In genomic region chr2:42117923-42118758, GRCh38 we compare ENCODE assay signal across 2 cellular contexts.
A peak's percentile ranks its signal among the peaks of the same experiment; 100 is the strongest.
TF ChIP-seq lines count a peak whose summit lies in the region.

No MANE protein-coding gene starts in this region.

TF ChIP-seq in GM23338, 12 proteins besides CTCF, POLR2A, EP300 and RAD21 (continued from another document):
- TF ChIP-seq, protein P1, sequence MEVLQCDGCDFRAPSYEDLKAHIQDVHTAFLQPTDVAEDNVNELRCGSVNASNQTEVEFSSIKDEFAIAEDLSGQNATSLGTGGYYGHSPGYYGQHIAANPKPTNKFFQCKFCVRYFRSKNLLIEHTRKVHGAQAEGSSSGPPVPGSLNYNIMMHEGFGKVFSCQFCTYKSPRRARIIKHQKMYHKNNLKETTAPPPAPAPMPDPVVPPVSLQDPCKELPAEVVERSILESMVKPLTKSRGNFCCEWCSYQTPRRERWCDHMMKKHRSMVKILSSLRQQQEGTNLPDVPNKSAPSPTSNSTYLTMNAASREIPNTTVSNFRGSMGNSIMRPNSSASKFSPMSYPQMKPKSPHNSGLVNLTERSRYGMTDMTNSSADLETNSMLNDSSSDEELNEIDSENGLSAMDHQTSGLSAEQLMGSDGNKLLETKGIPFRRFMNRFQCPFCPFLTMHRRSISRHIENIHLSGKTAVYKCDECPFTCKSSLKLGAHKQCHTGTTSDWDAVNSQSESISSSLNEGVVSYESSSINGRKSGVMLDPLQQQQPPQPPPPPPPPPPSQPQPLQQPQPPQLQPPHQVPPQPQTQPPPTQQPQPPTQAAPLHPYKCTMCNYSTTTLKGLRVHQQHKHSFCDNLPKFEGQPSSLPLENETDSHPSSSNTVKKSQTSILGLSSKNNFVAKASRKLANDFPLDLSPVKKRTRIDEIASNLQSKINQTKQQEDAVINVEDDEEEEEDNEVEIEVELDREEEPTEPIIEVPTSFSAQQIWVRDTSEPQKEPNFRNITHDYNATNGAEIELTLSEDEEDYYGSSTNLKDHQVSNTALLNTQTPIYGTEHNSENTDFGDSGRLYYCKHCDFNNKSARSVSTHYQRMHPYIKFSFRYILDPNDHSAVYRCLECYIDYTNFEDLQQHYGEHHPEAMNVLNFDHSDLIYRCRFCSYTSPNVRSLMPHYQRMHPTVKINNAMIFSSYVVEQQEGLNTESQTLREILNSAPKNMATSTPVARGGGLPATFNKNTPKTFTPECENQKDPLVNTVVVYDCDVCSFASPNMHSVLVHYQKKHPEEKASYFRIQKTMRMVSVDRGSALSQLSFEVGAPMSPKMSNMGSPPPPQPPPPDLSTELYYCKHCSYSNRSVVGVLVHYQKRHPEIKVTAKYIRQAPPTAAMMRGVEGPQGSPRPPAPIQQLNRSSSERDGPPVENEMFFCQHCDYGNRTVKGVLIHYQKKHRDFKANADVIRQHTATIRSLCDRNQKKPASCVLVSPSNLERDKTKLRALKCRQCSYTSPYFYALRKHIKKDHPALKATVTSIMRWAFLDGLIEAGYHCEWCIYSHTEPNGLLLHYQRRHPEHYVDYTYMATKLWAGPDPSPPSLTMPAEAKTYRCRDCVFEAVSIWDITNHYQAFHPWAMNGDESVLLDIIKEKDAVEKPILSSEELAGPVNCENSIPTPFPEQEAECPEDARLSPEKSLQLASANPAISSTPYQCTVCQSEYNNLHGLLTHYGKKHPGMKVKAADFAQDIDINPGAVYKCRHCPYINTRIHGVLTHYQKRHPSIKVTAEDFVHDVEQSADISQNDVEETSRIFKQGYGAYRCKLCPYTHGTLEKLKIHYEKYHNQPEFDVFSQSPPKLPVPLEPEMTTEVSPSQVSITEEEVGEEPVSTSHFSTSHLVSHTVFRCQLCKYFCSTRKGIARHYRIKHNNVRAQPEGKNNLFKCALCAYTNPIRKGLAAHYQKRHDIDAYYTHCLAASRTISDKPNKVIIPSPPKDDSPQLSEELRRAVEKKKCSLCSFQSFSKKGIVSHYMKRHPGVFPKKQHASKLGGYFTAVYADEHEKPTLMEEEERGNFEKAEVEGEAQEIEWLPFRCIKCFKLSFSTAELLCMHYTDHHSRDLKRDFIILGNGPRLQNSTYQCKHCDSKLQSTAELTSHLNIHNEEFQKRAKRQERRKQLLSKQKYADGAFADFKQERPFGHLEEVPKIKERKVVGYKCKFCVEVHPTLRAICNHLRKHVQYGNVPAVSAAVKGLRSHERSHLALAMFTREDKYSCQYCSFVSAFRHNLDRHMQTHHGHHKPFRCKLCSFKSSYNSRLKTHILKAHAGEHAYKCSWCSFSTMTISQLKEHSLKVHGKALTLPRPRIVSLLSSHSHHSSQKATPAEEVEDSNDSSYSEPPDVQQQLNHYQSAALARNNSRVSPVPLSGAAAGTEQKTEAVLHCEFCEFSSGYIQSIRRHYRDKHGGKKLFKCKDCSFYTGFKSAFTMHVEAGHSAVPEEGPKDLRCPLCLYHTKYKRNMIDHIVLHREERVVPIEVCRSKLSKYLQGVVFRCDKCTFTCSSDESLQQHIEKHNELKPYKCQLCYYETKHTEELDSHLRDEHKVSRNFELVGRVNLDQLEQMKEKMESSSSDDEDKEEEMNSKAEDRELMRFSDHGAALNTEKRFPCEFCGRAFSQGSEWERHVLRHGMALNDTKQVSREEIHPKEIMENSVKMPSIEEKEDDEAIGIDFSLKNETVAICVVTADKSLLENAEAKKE (CRISPR knock-in tag; IDR thresholded peaks at IDR 0.05) = no peak
- TF ChIP-seq POLR2AphosphoS5 (IDR thresholded peaks at IDR 0.05; ENCODE audit: low read depth) (no peak), EZH2 (IDR thresholded peaks at IDR 0.05; ENCODE audit: low read depth, unreplicated experiment) (no peak), ZNF331 (CRISPR knock-in tag; IDR thresholded peaks at IDR 0.05; ENCODE audit: low read depth) (no peak), EZH2phosphoT487 (IDR thresholded peaks at IDR 0.05; ENCODE audit: unreplicated experiment) (no peak), CREB1 (CRISPR knock-in tag; IDR thresholded peaks at IDR 0.05; ENCODE audit: low read depth) (no peak), ZNF114 (CRISPR knock-in tag; IDR thresholded peaks at IDR 0.05) (no peak), NANOG (IDR thresholded peaks at IDR 0.05; ENCODE audit: borderline replicate concordance) (no peak)

TF ChIP-seq in K562, 482 proteins besides CTCF, POLR2A, EP300 and RAD21 (continued from another document and continues in another):
- TF ChIP-seq MGA (IDR thresholded peaks at IDR 0.05) (no peak), KLF10 (CRISPR knock-in tag; IDR thresholded peaks at IDR 0.05) (no peak), BACH1 (tag; IDR thresholded peaks at IDR 0.05) (no peak), MEIS2 (IDR thresholded peaks at IDR 0.05; ENCODE audit: partially characterized antibody) (peak; percentile 97), ETS2 (tag; IDR thresholded peaks at IDR 0.05; ENCODE audit: borderline replicate concordance, poor library complexity, severe bottlenecking) (no peak), CEBPB (tag; IDR thresholded peaks at IDR 0.05) (peak; percentile 40), HMBOX1 (IDR thresholded peaks at IDR 0.05) (peak; percentile 81; the same call in 1 of the 2 replicates), PKNOX1 (IDR thresholded peaks at IDR 0.05) (peak; percentile 86), ZSCAN32 (CRISPR knock-in tag; IDR thresholded peaks at IDR 0.05) (peak; percentile 62; the same call in 1 of the 2 replicates), ARHGAP35 (IDR thresholded peaks at IDR 0.05; ENCODE audit: partially characterized antibody) (no peak)
- TF ChIP-seq, protein P2, sequence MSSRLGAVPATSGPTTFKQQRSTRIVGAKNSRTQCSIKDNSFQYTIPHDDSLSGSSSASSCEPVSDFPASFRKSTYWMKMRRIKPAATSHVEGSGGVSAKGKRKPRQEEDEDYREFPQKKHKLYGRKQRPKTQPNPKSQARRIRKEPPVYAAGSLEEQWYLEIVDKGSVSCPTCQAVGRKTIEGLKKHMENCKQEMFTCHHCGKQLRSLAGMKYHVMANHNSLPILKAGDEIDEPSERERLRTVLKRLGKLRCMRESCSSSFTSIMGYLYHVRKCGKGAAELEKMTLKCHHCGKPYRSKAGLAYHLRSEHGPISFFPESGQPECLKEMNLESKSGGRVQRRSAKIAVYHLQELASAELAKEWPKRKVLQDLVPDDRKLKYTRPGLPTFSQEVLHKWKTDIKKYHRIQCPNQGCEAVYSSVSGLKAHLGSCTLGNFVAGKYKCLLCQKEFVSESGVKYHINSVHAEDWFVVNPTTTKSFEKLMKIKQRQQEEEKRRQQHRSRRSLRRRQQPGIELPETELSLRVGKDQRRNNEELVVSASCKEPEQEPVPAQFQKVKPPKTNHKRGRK (tag; IDR thresholded peaks at IDR 0.05) = no peak
- TF ChIP-seq, protein P3, sequence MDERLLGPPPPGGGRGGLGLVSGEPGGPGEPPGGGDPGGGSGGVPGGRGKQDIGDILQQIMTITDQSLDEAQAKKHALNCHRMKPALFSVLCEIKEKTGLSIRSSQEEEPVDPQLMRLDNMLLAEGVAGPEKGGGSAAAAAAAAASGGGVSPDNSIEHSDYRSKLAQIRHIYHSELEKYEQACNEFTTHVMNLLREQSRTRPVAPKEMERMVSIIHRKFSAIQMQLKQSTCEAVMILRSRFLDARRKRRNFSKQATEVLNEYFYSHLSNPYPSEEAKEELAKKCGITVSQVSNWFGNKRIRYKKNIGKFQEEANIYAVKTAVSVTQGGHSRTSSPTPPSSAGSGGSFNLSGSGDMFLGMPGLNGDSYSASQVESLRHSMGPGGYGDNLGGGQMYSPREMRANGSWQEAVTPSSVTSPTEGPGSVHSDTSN (CRISPR knock-in tag; IDR thresholded peaks at IDR 0.05; ENCODE audit: low read depth) = peak; percentile 27; the same call in 1 of the 2 replicates
- TF ChIP-seq, protein P3 (tag; conservative IDR thresholded peaks at IDR 0.05; ENCODE audit: low read depth) = peak; percentile 96
- TF ChIP-seq, protein P4, sequence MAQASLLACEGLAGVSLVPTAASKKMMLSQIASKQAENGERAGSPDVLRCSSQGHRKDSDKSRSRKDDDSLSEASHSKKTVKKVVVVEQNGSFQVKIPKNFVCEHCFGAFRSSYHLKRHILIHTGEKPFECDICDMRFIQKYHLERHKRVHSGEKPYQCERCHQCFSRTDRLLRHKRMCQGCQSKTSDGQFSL (CRISPR knock-in tag; IDR thresholded peaks at IDR 0.05) = no peak
- TF ChIP-seq, protein P4 (tag; IDR thresholded peaks at IDR 0.05) = no peak
